ENCODE assay signal across 28 cellular contexts in the genomic region with DNA sequence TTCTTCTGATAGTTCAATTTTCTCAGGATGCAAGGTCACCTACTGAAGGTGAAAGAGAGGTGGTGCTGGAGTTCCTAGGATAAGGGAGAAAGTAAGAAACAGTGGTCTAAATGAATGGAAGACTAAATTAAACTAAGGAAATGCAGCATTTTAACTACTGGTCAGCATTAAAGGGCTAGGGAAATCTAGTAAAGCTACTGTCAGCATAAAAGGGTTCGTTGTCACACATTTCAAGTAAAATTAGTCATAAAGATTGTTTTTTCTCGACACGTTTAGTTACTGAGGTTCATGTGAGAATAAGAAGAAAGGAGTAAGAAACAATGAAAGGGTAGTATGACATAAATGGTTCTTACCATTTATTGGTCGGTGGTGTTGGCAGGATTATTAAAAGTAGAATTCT.
"Had no signal": no experiment of that assay in that cellular context is flagged by ENCODE, and none has a peak within 500 bp of the region (broad histone marks: within the 10 kb centered on the region; RNA-seq: fewer than 3 reads in every experiment).

No MANE protein-coding gene starts in this region.

- H3K4me3 Mint-ChIP-seq: activated CD4-positive, alpha-beta T cell treated with anti-CD3 and anti-CD28 coated beads, Interleukin-2, amount 10 ng/mL, durations not matched to agents 7 days and 5 days; activated CD8-positive, alpha-beta T cell treated with anti-CD3 and anti-CD28 coated beads for 36 hours; activated naive CD4-positive, alpha-beta T cell treated with anti-CD3 and anti-CD28 coated beads, Interleukin-2, amount 10 ng/mL, durations not matched to agents 7 days and 5 days; activated naive CD8-positive, alpha-beta T cell treated with anti-CD3 and anti-CD28 coated beads, Interleukin-2, amount 10 ng/mL, durations not matched to agents 7 days and 5 days; activated T-cell treated with anti-CD3 and anti-CD28 coated beads, Interleukin-2, amount 50 U/mL, for 4 hours; brain; central memory CD8-positive, alpha-beta T cell; dendritic cell treated with granulocyte-macrophage colony-stimulating factor and Interleukin-4, amounts not matched to agents 40 ng/mL and 50 ng/mL, for 4 days; endodermal cell had no signal

- H3K4me1 Mint-ChIP-seq: activated naive CD4-positive, alpha-beta T cell treated with anti-CD3 and anti-CD28 coated beads, Interleukin-2, amount 10 ng/mL, durations not matched to agents 7 days and 5 days; brain; central memory CD8-positive, alpha-beta T cell had no signal

- H3K9me3 Mint-ChIP-seq: activated CD4-positive, alpha-beta T cell treated with anti-CD3 and anti-CD28 coated beads, Interleukin-2, amount 10 ng/mL, durations not matched to agents 7 days and 5 days; activated CD8-positive, alpha-beta T cell treated with anti-CD3 and anti-CD28 coated beads for 36 hours; activated naive CD4-positive, alpha-beta T cell treated with anti-CD3 and anti-CD28 coated beads, Interleukin-2, amount 10 ng/mL, durations not matched to agents 7 days and 5 days; activated naive CD4-positive, alpha-beta T cell treated with anti-CD3 and anti-CD28 coated beads, Interleukin-2, amount 50 U/mL, for 72 hours; activated naive CD8-positive, alpha-beta T cell treated with anti-CD3 and anti-CD28 coated beads, Interleukin-2, amount 10 ng/mL, durations not matched to agents 7 days and 5 days; activated T-cell treated with anti-CD3 and anti-CD28 coated beads, Interleukin-2, amount 50 U/mL, for 4 hours; activated T-helper 2 cell treated with anti-CD3 and anti-CD28 coated beads, Interferon-gamma antibody, Interleukin-2, Interleukin-4, amounts not matched to agents 10 μg/mL and 5 μg/mL and 100 μg/mL, durations not matched to agents 14 hours and 24 hours and 36 hours; brain; central memory CD8-positive, alpha-beta T cell; dendritic cell treated with granulocyte-macrophage colony-stimulating factor and Interleukin-4, amounts not matched to agents 40 ng/mL and 50 ng/mL, for 4 days; endodermal cell had no signal

- FAIRE-seq: frontal cortex had no signal

- H3K27me3 Mint-ChIP-seq: activated CD4-positive, alpha-beta T cell treated with anti-CD3 and anti-CD28 coated beads, Interleukin-2, amount 10 ng/mL, durations not matched to agents 7 days and 5 days; activated CD8-positive, alpha-beta T cell treated with anti-CD3 and anti-CD28 coated beads for 36 hours; activated naive CD4-positive, alpha-beta T cell treated with anti-CD3 and anti-CD28 coated beads, Interleukin-2, amount 10 ng/mL, durations not matched to agents 7 days and 5 days; activated naive CD8-positive, alpha-beta T cell treated with anti-CD3 and anti-CD28 coated beads, Interleukin-2, amount 10 ng/mL, durations not matched to agents 7 days and 5 days; brain; central memory CD8-positive, alpha-beta T cell; dendritic cell treated with granulocyte-macrophage colony-stimulating factor and Interleukin-4, amounts not matched to agents 40 ng/mL and 50 ng/mL, for 4 days had no signal

- H3K9me3 ChIP-seq: ascending aorta, breast epithelium had no signal

- H3K4me3 ChIP-seq: ascending aorta, breast epithelium, coronary artery, dorsolateral prefrontal cortex had no signal

- H3K4me1 ChIP-seq: ascending aorta, breast epithelium had no signal

- H3K27ac Mint-ChIP-seq: activated CD4-positive, alpha-beta T cell treated with anti-CD3 and anti-CD28 coated beads, Interleukin-2, amount 10 ng/mL, durations not matched to agents 7 days and 5 days; activated CD8-positive, alpha-beta T cell treated with anti-CD3 and anti-CD28 coated beads for 36 hours; activated naive CD4-positive, alpha-beta T cell treated with anti-CD3 and anti-CD28 coated beads, Interleukin-2, amount 10 ng/mL, durations not matched to agents 7 days and 5 days; activated naive CD4-positive, alpha-beta T cell treated with anti-CD3 and anti-CD28 coated beads, Interleukin-2, amount 50 U/mL, for 72 hours; activated naive CD8-positive, alpha-beta T cell treated with anti-CD3 and anti-CD28 coated beads, Interleukin-2, amount 10 ng/mL, durations not matched to agents 7 days and 5 days; activated T-helper 2 cell treated with anti-CD3 and anti-CD28 coated beads, Interferon-gamma antibody, Interleukin-2, Interleukin-4, amounts not matched to agents 10 μg/mL and 5 μg/mL and 100 μg/mL, durations not matched to agents 14 hours and 24 hours and 36 hours; brain; dendritic cell treated with granulocyte-macrophage colony-stimulating factor and Interleukin-4, amounts not matched to agents 40 ng/mL and 50 ng/mL, for 4 days; endodermal cell had no signal

- ATAC-seq: activated CD8-positive, alpha-beta T cell treated with anti-CD3 and anti-CD28 coated beads for 36 hours; esophagus mucosa had no signal

- DNase-seq: activated CD4-positive, alpha-beta T cell treated with anti-CD3 and anti-CD28 coated beads for 4 hours; activated CD4-positive, alpha-beta T cell treated with anti-CD3 and anti-CD28 coated beads, Interleukin-2, amount 10 ng/mL, durations not matched to agents 7 days and 5 days; activated CD4-positive, alpha-beta T cell treated with anti-CD3 and anti-CD28 coated beads, Interleukin-2, amount 50 U/mL, for 48 hours; activated CD4-positive, CD25-positive, alpha-beta regulatory T cell; activated CD4-positive, CD25-positive, alpha-beta regulatory T cell treated with anti-CD3 and anti-CD28 coated beads, Interleukin-2, amount 50 U/mL, for 72 hours; activated CD8-positive, alpha-beta memory T cell treated with anti-CD3 and anti-CD28 coated beads for 24 hours; activated CD8-positive, alpha-beta T cell treated with anti-CD3 and anti-CD28 coated beads for 36 hours; activated gamma-delta T cell; activated naive CD4-positive, alpha-beta T cell; activated naive CD4-positive, alpha-beta T cell treated with anti-CD3 and anti-CD28 coated beads, Interleukin-2, amount 10 ng/mL, durations not matched to agents 7 days and 5 days; activated naive CD8-positive, alpha-beta T cell treated with anti-CD3 and anti-CD28 coated beads, Interleukin-2, amount 10 ng/mL, durations not matched to agents 7 days and 5 days; activated T-cell treated with anti-CD3 and anti-CD28 coated beads, Interleukin-2, amount 50 U/mL, for 4 hours; dorsolateral prefrontal cortex; effector memory CD4-positive, alpha-beta T cell; endodermal cell; foreskin fibroblast; head of caudate nucleus; T-helper 2 cell had no signal

- H3K27ac ChIP-seq: ascending aorta, breast epithelium, coronary artery, dorsolateral prefrontal cortex had no signal
